1 cellular context compared by ENCODE assay signal in the genomic region with DNA sequence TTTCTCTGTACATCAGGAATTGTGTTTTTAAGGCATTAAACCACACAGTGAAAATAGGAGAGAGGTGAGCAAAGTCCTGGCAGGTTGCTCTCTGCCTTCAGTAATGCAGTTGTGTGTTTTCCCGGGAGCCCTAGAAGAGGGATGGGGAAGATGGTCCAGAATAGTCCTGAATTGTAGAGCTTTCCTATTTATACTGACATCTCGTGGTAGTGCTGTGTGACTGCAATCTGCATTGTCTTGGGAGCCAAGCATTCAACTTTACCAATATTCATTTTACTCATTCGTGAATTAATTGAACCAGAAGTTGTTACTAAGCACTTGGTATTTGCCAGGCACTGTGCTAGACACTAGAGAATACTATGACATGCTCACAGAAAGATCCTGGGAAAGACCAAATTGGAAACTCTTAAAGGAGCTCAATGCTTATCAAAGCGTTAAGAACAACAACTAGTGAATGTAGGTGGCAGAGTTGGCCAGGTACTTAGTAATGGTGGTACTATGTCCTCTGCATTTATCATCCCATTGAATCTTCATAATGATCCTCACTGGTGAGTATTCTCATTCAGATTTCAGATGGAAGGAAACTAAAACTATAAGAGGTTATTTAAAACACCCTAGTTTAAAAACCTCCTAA.
TF ChIP-seq lines count a peak whose summit lies in the region.

No MANE protein-coding gene starts in this region.

TF ChIP-seq in SK-N-SH, 30 proteins besides CTCF, POLR2A, EP300 and RAD21 (continued from another document):
- TF ChIP-seq, protein P1, sequence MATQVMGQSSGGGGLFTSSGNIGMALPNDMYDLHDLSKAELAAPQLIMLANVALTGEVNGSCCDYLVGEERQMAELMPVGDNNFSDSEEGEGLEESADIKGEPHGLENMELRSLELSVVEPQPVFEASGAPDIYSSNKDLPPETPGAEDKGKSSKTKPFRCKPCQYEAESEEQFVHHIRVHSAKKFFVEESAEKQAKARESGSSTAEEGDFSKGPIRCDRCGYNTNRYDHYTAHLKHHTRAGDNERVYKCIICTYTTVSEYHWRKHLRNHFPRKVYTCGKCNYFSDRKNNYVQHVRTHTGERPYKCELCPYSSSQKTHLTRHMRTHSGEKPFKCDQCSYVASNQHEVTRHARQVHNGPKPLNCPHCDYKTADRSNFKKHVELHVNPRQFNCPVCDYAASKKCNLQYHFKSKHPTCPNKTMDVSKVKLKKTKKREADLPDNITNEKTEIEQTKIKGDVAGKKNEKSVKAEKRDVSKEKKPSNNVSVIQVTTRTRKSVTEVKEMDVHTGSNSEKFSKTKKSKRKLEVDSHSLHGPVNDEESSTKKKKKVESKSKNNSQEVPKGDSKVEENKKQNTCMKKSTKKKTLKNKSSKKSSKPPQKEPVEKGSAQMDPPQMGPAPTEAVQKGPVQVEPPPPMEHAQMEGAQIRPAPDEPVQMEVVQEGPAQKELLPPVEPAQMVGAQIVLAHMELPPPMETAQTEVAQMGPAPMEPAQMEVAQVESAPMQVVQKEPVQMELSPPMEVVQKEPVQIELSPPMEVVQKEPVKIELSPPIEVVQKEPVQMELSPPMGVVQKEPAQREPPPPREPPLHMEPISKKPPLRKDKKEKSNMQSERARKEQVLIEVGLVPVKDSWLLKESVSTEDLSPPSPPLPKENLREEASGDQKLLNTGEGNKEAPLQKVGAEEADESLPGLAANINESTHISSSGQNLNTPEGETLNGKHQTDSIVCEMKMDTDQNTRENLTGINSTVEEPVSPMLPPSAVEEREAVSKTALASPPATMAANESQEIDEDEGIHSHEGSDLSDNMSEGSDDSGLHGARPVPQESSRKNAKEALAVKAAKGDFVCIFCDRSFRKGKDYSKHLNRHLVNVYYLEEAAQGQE (IDR thresholded peaks at IDR 0.05; ENCODE audit: low read depth, low read length): no peak
- peak; percentile 42; the same call in 1 of the 2 replicates for TF ChIP-seq RFX5 (IDR thresholded peaks at IDR 0.05; ENCODE audit: low read length)
